In genomic region chr7:22433165-22433700, GRCh38 we compare ENCODE assay signal across 7 cellular contexts.
DNase-seq lines count a peak whose midpoint lies in the region; ATAC-seq, FAIRE-seq and TF ChIP-seq lines count a peak whose summit lies in the region.
"Not testable (repeated sequence)": the region's sequence is repeated elsewhere in the genome, so short reads cannot be mapped to it uniquely, and the experiment has no call there.

No MANE protein-coding gene starts in this region.

- H3K27me3 ChIP-seq in SK-N-SH (ENCODE audit: insufficient read depth); bronchial epithelial cell (ENCODE audit: control insufficient read depth, insufficient read depth, low read length); foreskin keratinocyte; lung (ENCODE audit: control insufficient read depth, insufficient read depth); skeletal muscle tissue (ENCODE audit: control insufficient read depth in 3 of 3, insufficient read depth in 3 of 3, low read length in 3 of 3): not testable (repeated sequence)

- H4K20me1 ChIP-seq in SK-N-SH (ENCODE audit: insufficient read depth) = not testable (repeated sequence)

- not testable (repeated sequence) for TF ChIP-seq CTCF in SK-N-SH (IDR thresholded peaks at IDR 0.05); bronchial epithelial cell (IDR thresholded peaks at IDR 0.05; ENCODE audit: insufficient read depth, low read length, severe bottlenecking); foreskin keratinocyte (conservative IDR thresholded peaks at IDR 0.05); lung (IDR thresholded peaks at IDR 0.05; ENCODE audit: control extremely low read depth, extremely low read depth)

- peak overlapping the region; percentile 22; the same call in 1 of the 2 replicates for H3K4me2 ChIP-seq in SK-N-SH

- ATAC-seq in foreskin keratinocyte (peak; percentile 62), lung (ENCODE audit: insufficient read depth, low FRiP score) (peak; percentile 20)

- H3K27ac ChIP-seq in SK-N-SH (ENCODE audit: low read depth in 2 of 2, low read length in 1 of 2) = peak overlapping the region in 1 of 2 experiments; percentile 47; a peak in 2 of 4 replicates
- H3K27ac ChIP-seq in foreskin keratinocyte = peak overlapping the region; percentile 94
- peak overlapping the region in 1 of 2 donors; percentile 45 for H3K27ac ChIP-seq in lung (ENCODE audit: low read depth in 1 of 2, low read length in 1 of 2)
- H3K27ac ChIP-seq in skeletal muscle tissue (ENCODE audit: low read depth, low read length) = peak overlapping the region; percentile 45

- H3K4me1 ChIP-seq in SK-N-SH (ENCODE audit: control insufficient read depth in 1 of 2, insufficient read depth in 2 of 2, low read depth in 1 of 2, low read length in 1 of 2) (peaks cover 0 to 15% of the 10 kb centered on the region in 2 experiments; a peak in 3 of 4 replicates), foreskin keratinocyte (peaks cover 47% of the 10 kb centered on the region)
- H3K4me1 ChIP-seq in lung (ENCODE audit: control insufficient read depth in 2 of 2, insufficient read depth in 2 of 2, low read length in 2 of 2); skeletal muscle tissue (ENCODE audit: control insufficient read depth in 3 of 3, insufficient read depth in 3 of 3, low read length in 3 of 3): not testable (repeated sequence)

- WGBS in SK-N-SH (ENCODE audit: low lambda C conversion rate) = 93% methylated on average over 2 of the region's 2 CpGs
- WGBS in lung, 2 donors = 95 to 99% methylated on average over 2 of the region's 2 CpGs

- not testable (repeated sequence) for H3K9me2 ChIP-seq in SK-N-SH

- CTCF ChIA-PET in SK-N-SH (lab: Yijun Ruan, JAX) = interaction anchor here (0.6 to 1.1 kb wide), 2 partner anchors 21 to 303 kb away, joined by 3 read pairs; no protein-coding TSS in a partner anchor

- not testable (repeated sequence) for TF ChIP-seq RAD21 in Ishikawa (IDR thresholded peaks at IDR 0.05; ENCODE audit: low read depth); SK-N-SH (IDR thresholded peaks at IDR 0.05; ENCODE audit: low read length)

- TF ChIP-seq EP300 in Ishikawa (IDR thresholded peaks at IDR 0.05; ENCODE audit: borderline replicate concordance) = peak; percentile 25; the same call in 1 of the 2 replicates
- not testable (repeated sequence) for TF ChIP-seq EP300 in SK-N-SH (IDR thresholded peaks at IDR 0.05; ENCODE audit: borderline replicate concordance in 1 of 2, low read depth in 1 of 2, low read length in 1 of 2)

- H3K9me3 ChIP-seq in SK-N-SH; lung (ENCODE audit: control insufficient read depth in 2 of 2, insufficient read depth in 1 of 2, low read length in 1 of 2); skeletal muscle tissue (ENCODE audit: control insufficient read depth in 3 of 3, low read length in 3 of 3): not testable (repeated sequence)

- POLR2A ChIA-PET in SK-N-SH (lab: Yijun Ruan, JAX) = not testable (repeated sequence)

- H3K79me2 ChIP-seq in SK-N-SH (ENCODE audit: insufficient read depth) = not testable (repeated sequence)

- peak; percentile 65 for FAIRE-seq in GM19239 (lab: Jason Lieb, UNC)
- FAIRE-seq in bronchial epithelial cell (lab: Jason Lieb, UNC) = not testable (repeated sequence)

- DNase-seq in GM19239 (ENCODE audit: insufficient read length, low spot score); SK-N-SH; foreskin keratinocyte; lung (ENCODE audit: low spot score): not testable (repeated sequence)
- peak; percentile 41 for DNase-seq in bronchial epithelial cell (ENCODE audit: low read depth)

- not testable (repeated sequence) for H3K4me3 ChIP-seq in SK-N-SH (ENCODE audit: low read depth in 2 of 2, low read length in 1 of 2); bronchial epithelial cell (ENCODE audit: low read depth, low read length); lung; skeletal muscle tissue (ENCODE audit: low read length in 3 of 3)

- not testable (repeated sequence) for H3K9ac ChIP-seq in SK-N-SH; skeletal muscle tissue (ENCODE audit: low read depth in 1 of 3, low read length in 3 of 3)

- H2AFZ ChIP-seq in SK-N-SH (ENCODE audit: low read depth) = not testable (repeated sequence)

- not testable (repeated sequence) for H3K36me3 ChIP-seq in SK-N-SH (replicated peaks in 1 of 2; ENCODE audit: control insufficient read depth in 1 of 2, insufficient read depth in 2 of 2, low read length in 1 of 2); bronchial epithelial cell (ENCODE audit: control insufficient read depth, insufficient read depth, low read length); lung (ENCODE audit: control insufficient read depth in 2 of 2, insufficient read depth in 2 of 2, low read length in 2 of 2); skeletal muscle tissue (ENCODE audit: control insufficient read depth in 3 of 3, insufficient read depth in 3 of 3, low read length in 3 of 3)

- H3F3A ChIP-seq in SK-N-SH (replicated peaks; ENCODE audit: insufficient read depth) = not testable (repeated sequence)

TF ChIP-seq in Ishikawa, 13 proteins besides CTCF, POLR2A, EP300 and RAD21:
- 0 out of 2 replicates have a peak, but pooled peaks have one; percentile 28 for TF ChIP-seq TCF12 (IDR thresholded peaks at IDR 0.05; ENCODE audit: low read depth)
TF ChIP-seq in Ishikawa: peak in this region for 1; not testable (repeated sequence) for 12.

TF ChIP-seq in SK-N-SH, 30 proteins besides CTCF, POLR2A, EP300 and RAD21:
- TF ChIP-seq FOSL2 (IDR thresholded peaks at IDR 0.05; ENCODE audit: borderline replicate concordance, low read depth) = peak; percentile 44; the same call in 1 of the 2 replicates
